29 cellular contexts compared by ENCODE assay signal in genomic region chr12:106886921-106887320, GRCh38.
"Had no signal": no experiment of that assay in that cellular context is flagged by ENCODE, and none has a peak within 500 bp of the region (broad histone marks: within the 10 kb centered on the region; RNA-seq: fewer than 3 reads in every experiment).

No MANE protein-coding gene starts in this region.

- ATAC-seq: effector memory CD8-positive, alpha-beta T cell; esophagus mucosa; foreskin keratinocyte; gastrocnemius medialis; gastroesophageal sphincter; heart left ventricle; heart right ventricle had no signal

- H3K27me3 ChIP-seq: colonic mucosa, dorsolateral prefrontal cortex, esophagus muscularis mucosa, esophagus squamous epithelium, foreskin keratinocyte, gastrocnemius medialis, gastroesophageal sphincter had no signal

- H3K27ac ChIP-seq: colonic mucosa, coronary artery, dorsolateral prefrontal cortex, epithelial cell of prostate, esophagus muscularis mucosa, esophagus squamous epithelium, foreskin keratinocyte, gastrocnemius medialis, gastroesophageal sphincter, heart left ventricle, heart right ventricle had no signal

- H3K36me3 ChIP-seq: colonic mucosa had no signal

- H3K4me1 ChIP-seq: colonic mucosa, esophagus muscularis mucosa, foreskin keratinocyte, gastrocnemius medialis, gastroesophageal sphincter had no signal

- H3K4me3 Mint-ChIP-seq: dendritic cell treated with granulocyte-macrophage colony-stimulating factor and Interleukin-4, amounts not matched to agents 40 ng/mL and 50 ng/mL, for 4 days; effector memory CD8-positive, alpha-beta T cell; endodermal cell had no signal

- H3K9me3 ChIP-seq: colonic mucosa, esophagus muscularis mucosa, esophagus squamous epithelium, gastrocnemius medialis, gastroesophageal sphincter, heart left ventricle, heart right ventricle had no signal

- H3K27me3 Mint-ChIP-seq: effector memory CD8-positive, alpha-beta T cell had no signal

- H3K4me3 ChIP-seq: colonic mucosa, coronary artery, dorsolateral prefrontal cortex, esophagus muscularis mucosa, esophagus squamous epithelium, gastrocnemius medialis, gastroesophageal sphincter, heart left ventricle, heart right ventricle had no signal

- H3K27ac Mint-ChIP-seq: dendritic cell treated with granulocyte-macrophage colony-stimulating factor and Interleukin-4, amounts not matched to agents 40 ng/mL and 50 ng/mL, for 4 days; effector memory CD8-positive, alpha-beta T cell; endodermal cell had no signal

- FAIRE-seq: colon, endometrium, endothelial cell of umbilical vein, frontal cortex had no signal

- DNase-seq: colonic mucosa; cortex of kidney; dermis blood vessel endothelial cell; dorsolateral prefrontal cortex; effector CD4-positive, alpha-beta T cell; effector CD8-positive, alpha-beta T cell; effector memory CD4-positive, alpha-beta T cell; effector memory CD8-positive, alpha-beta T cell; endodermal cell; erythroblast; esophagus squamous epithelium; foreskin fibroblast; foreskin keratinocyte; foreskin melanocyte; gastrocnemius medialis; glutamatergic neuron; head of caudate nucleus; heart left ventricle; heart right ventricle had no signal

- H3K9me3 Mint-ChIP-seq: dendritic cell treated with granulocyte-macrophage colony-stimulating factor and Interleukin-4, amounts not matched to agents 40 ng/mL and 50 ng/mL, for 4 days; effector memory CD8-positive, alpha-beta T cell; endodermal cell had no signal
